ENCODE assay signal across 1 cellular context in genomic region chr1:227542153-227543120, GRCh38.
TF ChIP-seq lines count a peak whose summit lies in the region.

No MANE protein-coding gene starts in this region.

TF ChIP-seq in H1, 55 proteins besides CTCF, POLR2A, EP300 and RAD21 (continued from another document):
- TF ChIP-seq ASH2L (IDR thresholded peaks at IDR 0.05; ENCODE audit: low read length) (no peak), CHD1 (IDR thresholded peaks at IDR 0.05; ENCODE audit: low read depth, low read length) (no peak), NRF1 (IDR thresholded peaks at IDR 0.05; ENCODE audit: low read depth, low read length) (peak; percentile 56), RFX5 (IDR thresholded peaks at IDR 0.05; ENCODE audit: borderline replicate concordance, low read depth, low read length) (no peak), ZNF274 (IDR thresholded peaks at IDR 0.05; ENCODE audit: borderline replicate concordance, extremely low read depth, low read length) (no peak), HDAC2 (IDR thresholded peaks at IDR 0.05; ENCODE audit: borderline replicate concordance in 1 of 2, low read depth in 2 of 2, low read length in 2 of 2) (0 out of 4 replicates have a peak, but pooled peaks of 1 of the 2 experiments have one; percentile 19), SAP30 (IDR thresholded peaks at IDR 0.05; ENCODE audit: insufficient read depth, insufficient replicate concordance, low read length) (no peak), HDAC6 (IDR thresholded peaks at IDR 0.05; ENCODE audit: low read depth, low read length) (no peak), SP4 (IDR thresholded peaks at IDR 0.05; ENCODE audit: low read length) (no peak), SIN3A (conservative IDR thresholded peaks at IDR 0.05 in 1 of 2, IDR thresholded peaks at IDR 0.05 in 1 of 2; ENCODE audit: low read depth in 1 of 2, low read length in 2 of 2) (no peak; a peak in 1 of 4 replicates), FOSL1 (IDR thresholded peaks at IDR 0.05; ENCODE audit: insufficient read depth, low read depth, low read length) (no peak), TCF12 (IDR thresholded peaks at IDR 0.05; ENCODE audit: low read depth, low read length) (peak; percentile 73; the same call in 1 of the 2 replicates), SP2 (IDR thresholded peaks at IDR 0.05; ENCODE audit: low read length) (no peak), EZH2 (IDR thresholded peaks at IDR 0.05; ENCODE audit: low read depth, low read length, severe bottlenecking) (peak; percentile 15), RXRA (IDR thresholded peaks at IDR 0.05; ENCODE audit: insufficient read depth, low read depth, low read length) (no peak), SIX5 (IDR thresholded peaks at IDR 0.05; ENCODE audit: low read depth, low read length) (no peak), EGR1 (IDR thresholded peaks at IDR 0.05; ENCODE audit: borderline replicate concordance, low read depth, low read length) (no peak), TAF1 (IDR thresholded peaks at IDR 0.05; ENCODE audit: low read depth, low read length) (peak; percentile 47), CTBP2 (IDR thresholded peaks at IDR 0.05; ENCODE audit: borderline replicate concordance, insufficient read depth, insufficient read length, low read length) (no peak), BCL11A (IDR thresholded peaks at IDR 0.05; ENCODE audit: low read depth in 2 of 2, low read length in 2 of 2) (no peak), KDM4A (IDR thresholded peaks at IDR 0.05; ENCODE audit: low read depth, low read length, severe bottlenecking) (peak; percentile 99), E2F6 (IDR thresholded peaks at IDR 0.05) (peak; percentile 53), CREB1 (IDR thresholded peaks at IDR 0.05) (no peak), ATF2 (IDR thresholded peaks at IDR 0.05; ENCODE audit: low read length) (no peak), CHD7 (IDR thresholded peaks at IDR 0.05; ENCODE audit: insufficient replicate concordance, low read length) (no peak), KDM5A (IDR thresholded peaks at IDR 0.05; ENCODE audit: low read length) (no peak), BRCA1 (IDR thresholded peaks at IDR 0.05; ENCODE audit: low read depth, low read length) (no peak), YY1 (IDR thresholded peaks at IDR 0.05; ENCODE audit: low read depth, low read length) (peak; percentile 26; the same call in 1 of the 2 replicates), POLR2AphosphoS5 (IDR thresholded peaks at IDR 0.05; ENCODE audit: low read depth, low read length) (no peak), MAX (IDR thresholded peaks at IDR 0.05) (peak; percentile 90), TEAD4 (IDR thresholded peaks at IDR 0.05; ENCODE audit: low read depth, low read length) (no peak), CEBPB (IDR thresholded peaks at IDR 0.05; ENCODE audit: low read depth, low read length) (no peak), PHF8 (conservative IDR thresholded peaks at IDR 0.05; ENCODE audit: low read depth, low read length) (peak; percentile 18; the same call in 1 of the 2 replicates), SP1 (IDR thresholded peaks at IDR 0.05; ENCODE audit: low read depth, low read length) (no peak), GABPA (IDR thresholded peaks at IDR 0.05; ENCODE audit: borderline replicate concordance, insufficient read depth, low read length) (peak; percentile 76; the same call in 1 of the 2 replicates), RNF2 (IDR thresholded peaks at IDR 0.05; ENCODE audit: borderline replicate concordance, low read depth, low read length, missing control alignments, poor library complexity, severe bottlenecking) (no peak), CHD2 (IDR thresholded peaks at IDR 0.05; ENCODE audit: low read length) (no peak), GTF2F1 (IDR thresholded peaks at IDR 0.05; ENCODE audit: borderline replicate concordance, low read depth, low read length) (0 out of 2 replicates have a peak, but pooled peaks have one; percentile 50), SIRT6 (IDR thresholded peaks at IDR 0.05; ENCODE audit: low read length) (no peak), KDM1A (IDR thresholded peaks at IDR 0.05; ENCODE audit: borderline replicate concordance, low read length) (no peak), MAFK (IDR thresholded peaks at IDR 0.05; ENCODE audit: low read depth, low read length) (no peak), POU5F1 (IDR thresholded peaks at IDR 0.05; ENCODE audit: low read depth, low read length) (no peak), USF2 (IDR thresholded peaks at IDR 0.05; ENCODE audit: low read length) (no peak), ATF3 (IDR thresholded peaks at IDR 0.05; ENCODE audit: insufficient read depth, low read depth, low read length) (no peak; the same call in 1 of the 2 replicates), JUN (IDR thresholded peaks at IDR 0.05; ENCODE audit: low read depth, low read length) (no peak), CBX5 (IDR thresholded peaks at IDR 0.05; ENCODE audit: low read depth, low read length) (no peak), TAF7 (optimal IDR thresholded peaks at IDR 0.05; ENCODE audit: borderline replicate concordance, low read depth, low read length) (no peak), TBP (IDR thresholded peaks at IDR 0.05; ENCODE audit: low read depth, low read length) (no peak), RBBP5 (IDR thresholded peaks at IDR 0.05; ENCODE audit: borderline replicate concordance, low read depth, low read length) (peak; percentile 65; the same call in 1 of the 2 replicates), SUZ12 (IDR thresholded peaks at IDR 0.05; ENCODE audit: low read length) (0 out of 2 replicates have a peak, but pooled peaks have one; percentile 49), JUND (IDR thresholded peaks at IDR 0.05; ENCODE audit: low read length) (no peak)
